Comparison of ENCODE assay signal across 2 cellular contexts in the genomic region with DNA sequence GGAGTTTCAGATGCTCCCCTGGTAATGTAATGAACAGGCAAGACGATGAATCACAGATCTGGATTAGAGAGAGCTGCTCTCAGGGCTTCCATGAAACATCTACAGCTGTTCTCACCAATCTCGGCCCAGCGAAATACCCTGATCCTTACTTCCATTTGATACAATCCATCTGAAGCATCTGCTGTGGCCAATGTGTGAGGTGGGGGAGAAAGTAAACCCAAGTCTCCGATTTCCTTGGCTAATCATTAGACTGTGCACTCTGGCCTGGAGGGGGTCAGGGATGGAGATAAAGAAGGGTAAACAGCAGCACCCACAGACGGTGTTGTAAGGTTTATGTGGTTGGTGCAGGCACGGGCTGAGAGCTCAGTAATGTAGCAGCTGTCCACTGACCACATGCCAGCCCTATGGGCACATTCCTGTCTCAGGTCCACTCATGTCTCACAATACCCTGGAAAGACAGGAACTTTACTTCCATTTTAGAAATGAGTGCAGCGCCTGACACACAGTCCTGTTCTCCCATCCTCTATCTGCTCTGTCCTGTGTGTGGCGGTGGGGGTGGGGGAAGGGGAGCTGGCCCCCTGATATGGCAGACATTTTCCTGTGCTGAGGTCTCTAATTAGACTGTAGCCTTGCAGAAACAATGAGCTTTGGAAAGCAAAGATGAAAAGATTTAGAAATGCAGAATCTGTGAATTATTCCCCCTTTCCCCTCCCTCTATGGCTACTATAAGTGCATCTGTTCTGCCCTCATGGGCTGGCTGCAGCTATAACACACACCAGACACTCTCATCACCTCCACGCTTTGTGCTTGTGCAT.
TF ChIP-seq lines count a peak whose summit lies in the region.

No MANE protein-coding gene starts in this region.

TF ChIP-seq in WTC11, 78 proteins besides CTCF, POLR2A, EP300 and RAD21:
- TF ChIP-seq GABPB1 (CRISPR knock-in tag; IDR thresholded peaks at IDR 0.05), result peak; percentile 61
- TF ChIP-seq CBFB (CRISPR knock-in tag; IDR thresholded peaks at IDR 0.05; ENCODE audit: low read depth), result no peak
- TF ChIP-seq TEAD1 (CRISPR knock-in tag; IDR thresholded peaks at IDR 0.05), result no peak

TF ChIP-seq in HepG2, 621 proteins besides CTCF, POLR2A, EP300 and RAD21 (continues in another document):
- TF ChIP-seq POLR2G (IDR thresholded peaks at IDR 0.05; ENCODE audit: low read depth, low read length) (no peak), YY1 (IDR thresholded peaks at IDR 0.05; ENCODE audit: insufficient read depth, insufficient replicate concordance, low read depth, low read length) (peak; percentile 51), ZNF501 (CRISPR knock-in tag; IDR thresholded peaks at IDR 0.05) (peak; percentile 56; the same call in 1 of the 2 replicates), ARID2 (CRISPR knock-in tag; IDR thresholded peaks at IDR 0.05; ENCODE audit: borderline replicate concordance) (no peak), RFX1 (IDR thresholded peaks at IDR 0.05) (no peak), PHF5A (CRISPR knock-in tag; IDR thresholded peaks at IDR 0.05; ENCODE audit: low read depth, unreplicated experiment) (peak; percentile 77), RARA (CRISPR knock-in tag; IDR thresholded peaks at IDR 0.05) (peak; percentile 91), HNRNPUL1 (IDR thresholded peaks at IDR 0.05; ENCODE audit: low read depth, low read length) (no peak), ZBTB25 (CRISPR knock-in tag; IDR thresholded peaks at IDR 0.05) (peak; percentile 84), MTERF4 (CRISPR knock-in tag; IDR thresholded peaks at IDR 0.05) (no peak), NR2F1 (CRISPR knock-in tag; IDR thresholded peaks at IDR 0.05) (peak; percentile 20 to 73; a peak in 1 of 4 replicates), IKZF4 (CRISPR knock-in tag; IDR thresholded peaks at IDR 0.05; ENCODE audit: borderline replicate concordance, low read depth, not compliant biosample characterization) (no peak), MAFK (conservative IDR thresholded peaks at IDR 0.05 in 1 of 2, IDR thresholded peaks at IDR 0.05 in 1 of 2; ENCODE audit: low read length in 2 of 2) (no peak), ZSCAN25 (CRISPR knock-in tag; IDR thresholded peaks at IDR 0.05) (peak; percentile 72; the same call in 1 of the 2 replicates), IRF2 (CRISPR knock-in tag; IDR thresholded peaks at IDR 0.05) (peak; percentile 82; the same call in 1 of the 2 replicates), ZNF460 (CRISPR knock-in tag; IDR thresholded peaks at IDR 0.05; ENCODE audit: borderline replicate concordance) (no peak), ZNF18 (CRISPR knock-in tag; IDR thresholded peaks at IDR 0.05; ENCODE audit: insufficient replicate concordance) (no peak), ZNF343 (CRISPR knock-in tag; IDR thresholded peaks at IDR 0.05) (0 out of 2 replicates have a peak, but pooled peaks have one; percentile 60), FLYWCH1 (CRISPR knock-in tag; IDR thresholded peaks at IDR 0.05) (no peak), KDM4B (CRISPR knock-in tag; IDR thresholded peaks at IDR 0.05) (no peak), ZFP90 (CRISPR knock-in tag; IDR thresholded peaks at IDR 0.05; ENCODE audit: borderline replicate concordance) (peak; percentile 63; the same call in 1 of the 2 replicates), GATAD2A (CRISPR knock-in tag; IDR thresholded peaks at IDR 0.05) (peak; percentile 96), ZNF572 (CRISPR knock-in tag; IDR thresholded peaks at IDR 0.05) (0 out of 2 replicates have a peak, but pooled peaks have one; percentile 79), TSC22D2 (CRISPR knock-in tag; IDR thresholded peaks at IDR 0.05; ENCODE audit: borderline replicate concordance) (0 out of 2 replicates have a peak, but pooled peaks have one; percentile 51), ZMYM2 (CRISPR knock-in tag; IDR thresholded peaks at IDR 0.05) (peak; percentile 57; the same call in 1 of the 2 replicates), ZBTB20 (CRISPR knock-in tag; IDR thresholded peaks at IDR 0.05; ENCODE audit: borderline replicate concordance, low read depth) (peak; percentile 59; the same call in 1 of the 2 replicates), ZNF24 (IDR thresholded peaks at IDR 0.05) (no peak), PBX3 (CRISPR knock-in tag; IDR thresholded peaks at IDR 0.05; ENCODE audit: borderline replicate concordance) (no peak), RXRB (CRISPR knock-in tag; IDR thresholded peaks at IDR 0.05; ENCODE audit: borderline replicate concordance) (peak; percentile 87), ZBTB34 (CRISPR knock-in tag; IDR thresholded peaks at IDR 0.05) (no peak)
- TF ChIP-seq, protein P1, sequence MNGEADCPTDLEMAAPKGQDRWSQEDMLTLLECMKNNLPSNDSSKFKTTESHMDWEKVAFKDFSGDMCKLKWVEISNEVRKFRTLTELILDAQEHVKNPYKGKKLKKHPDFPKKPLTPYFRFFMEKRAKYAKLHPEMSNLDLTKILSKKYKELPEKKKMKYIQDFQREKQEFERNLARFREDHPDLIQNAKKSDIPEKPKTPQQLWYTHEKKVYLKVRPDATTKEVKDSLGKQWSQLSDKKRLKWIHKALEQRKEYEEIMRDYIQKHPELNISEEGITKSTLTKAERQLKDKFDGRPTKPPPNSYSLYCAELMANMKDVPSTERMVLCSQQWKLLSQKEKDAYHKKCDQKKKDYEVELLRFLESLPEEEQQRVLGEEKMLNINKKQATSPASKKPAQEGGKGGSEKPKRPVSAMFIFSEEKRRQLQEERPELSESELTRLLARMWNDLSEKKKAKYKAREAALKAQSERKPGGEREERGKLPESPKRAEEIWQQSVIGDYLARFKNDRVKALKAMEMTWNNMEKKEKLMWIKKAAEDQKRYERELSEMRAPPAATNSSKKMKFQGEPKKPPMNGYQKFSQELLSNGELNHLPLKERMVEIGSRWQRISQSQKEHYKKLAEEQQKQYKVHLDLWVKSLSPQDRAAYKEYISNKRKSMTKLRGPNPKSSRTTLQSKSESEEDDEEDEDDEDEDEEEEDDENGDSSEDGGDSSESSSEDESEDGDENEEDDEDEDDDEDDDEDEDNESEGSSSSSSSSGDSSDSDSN (CRISPR knock-in tag; IDR thresholded peaks at IDR 0.05), result peak; percentile 35; the same call in 1 of the 2 replicates
- TF ChIP-seq, protein P2, sequence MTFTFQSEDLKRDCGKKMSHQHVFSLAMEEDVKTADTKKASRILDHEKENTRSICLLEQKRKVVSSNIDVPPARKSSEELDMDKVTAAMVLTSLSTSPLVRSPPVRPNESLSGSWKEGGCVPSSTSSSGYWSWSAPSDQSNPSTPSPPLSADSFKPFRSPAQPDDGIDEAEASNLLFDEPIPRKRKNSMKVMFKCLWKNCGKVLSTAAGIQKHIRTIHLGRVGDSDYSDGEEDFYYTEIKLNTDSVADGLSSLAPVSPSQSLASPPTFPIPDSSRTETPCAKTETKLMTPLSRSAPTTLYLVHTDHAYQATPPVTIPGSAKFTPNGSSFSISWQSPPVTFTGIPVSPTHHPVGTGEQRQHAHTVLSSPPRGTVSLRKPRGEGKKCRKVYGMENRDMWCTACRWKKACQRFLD (CRISPR knock-in tag; IDR thresholded peaks at IDR 0.05; ENCODE audit: borderline replicate concordance), result no peak
- TF ChIP-seq, protein P3, sequence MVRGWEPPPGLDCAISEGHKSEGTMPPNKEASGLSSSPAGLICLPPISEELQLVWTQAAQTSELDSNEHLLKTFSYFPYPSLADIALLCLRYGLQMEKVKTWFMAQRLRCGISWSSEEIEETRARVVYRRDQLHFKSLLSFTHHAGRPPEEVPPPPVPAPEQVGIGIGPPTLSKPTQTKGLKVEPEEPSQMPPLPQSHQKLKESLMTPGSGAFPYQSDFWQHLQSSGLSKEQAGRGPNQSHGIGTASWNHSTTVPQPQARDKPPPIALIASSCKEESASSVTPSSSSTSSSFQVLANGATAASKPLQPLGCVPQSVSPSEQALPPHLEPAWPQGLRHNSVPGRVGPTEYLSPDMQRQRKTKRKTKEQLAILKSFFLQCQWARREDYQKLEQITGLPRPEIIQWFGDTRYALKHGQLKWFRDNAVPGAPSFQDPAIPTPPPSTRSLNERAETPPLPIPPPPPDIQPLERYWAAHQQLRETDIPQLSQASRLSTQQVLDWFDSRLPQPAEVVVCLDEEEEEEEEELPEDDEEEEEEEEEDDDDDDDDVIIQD (CRISPR knock-in tag; IDR thresholded peaks at IDR 0.05; ENCODE audit: low read depth), result peak; percentile 75
- TF ChIP-seq, protein P4, sequence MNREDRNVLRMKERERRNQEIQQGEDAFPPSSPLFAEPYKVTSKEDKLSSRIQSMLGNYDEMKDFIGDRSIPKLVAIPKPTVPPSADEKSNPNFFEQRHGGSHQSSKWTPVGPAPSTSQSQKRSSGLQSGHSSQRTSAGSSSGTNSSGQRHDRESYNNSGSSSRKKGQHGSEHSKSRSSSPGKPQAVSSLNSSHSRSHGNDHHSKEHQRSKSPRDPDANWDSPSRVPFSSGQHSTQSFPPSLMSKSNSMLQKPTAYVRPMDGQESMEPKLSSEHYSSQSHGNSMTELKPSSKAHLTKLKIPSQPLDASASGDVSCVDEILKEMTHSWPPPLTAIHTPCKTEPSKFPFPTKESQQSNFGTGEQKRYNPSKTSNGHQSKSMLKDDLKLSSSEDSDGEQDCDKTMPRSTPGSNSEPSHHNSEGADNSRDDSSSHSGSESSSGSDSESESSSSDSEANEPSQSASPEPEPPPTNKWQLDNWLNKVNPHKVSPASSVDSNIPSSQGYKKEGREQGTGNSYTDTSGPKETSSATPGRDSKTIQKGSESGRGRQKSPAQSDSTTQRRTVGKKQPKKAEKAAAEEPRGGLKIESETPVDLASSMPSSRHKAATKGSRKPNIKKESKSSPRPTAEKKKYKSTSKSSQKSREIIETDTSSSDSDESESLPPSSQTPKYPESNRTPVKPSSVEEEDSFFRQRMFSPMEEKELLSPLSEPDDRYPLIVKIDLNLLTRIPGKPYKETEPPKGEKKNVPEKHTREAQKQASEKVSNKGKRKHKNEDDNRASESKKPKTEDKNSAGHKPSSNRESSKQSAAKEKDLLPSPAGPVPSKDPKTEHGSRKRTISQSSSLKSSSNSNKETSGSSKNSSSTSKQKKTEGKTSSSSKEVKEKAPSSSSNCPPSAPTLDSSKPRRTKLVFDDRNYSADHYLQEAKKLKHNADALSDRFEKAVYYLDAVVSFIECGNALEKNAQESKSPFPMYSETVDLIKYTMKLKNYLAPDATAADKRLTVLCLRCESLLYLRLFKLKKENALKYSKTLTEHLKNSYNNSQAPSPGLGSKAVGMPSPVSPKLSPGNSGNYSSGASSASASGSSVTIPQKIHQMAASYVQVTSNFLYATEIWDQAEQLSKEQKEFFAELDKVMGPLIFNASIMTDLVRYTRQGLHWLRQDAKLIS (CRISPR knock-in tag; IDR thresholded peaks at IDR 0.05), result no peak
- TF ChIP-seq, protein P5, sequence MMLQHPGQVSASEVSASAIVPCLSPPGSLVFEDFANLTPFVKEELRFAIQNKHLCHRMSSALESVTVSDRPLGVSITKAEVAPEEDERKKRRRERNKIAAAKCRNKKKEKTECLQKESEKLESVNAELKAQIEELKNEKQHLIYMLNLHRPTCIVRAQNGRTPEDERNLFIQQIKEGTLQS (CRISPR knock-in tag; IDR thresholded peaks at IDR 0.05), result peak; percentile 51; the same call in 1 of the 2 replicates
